1 cellular context compared by ENCODE assay signal in genomic region chr2:172429351-172429968, GRCh38.
TF ChIP-seq lines count a peak whose summit lies in the region.

No MANE protein-coding gene starts in this region.

TF ChIP-seq in HepG2, 621 proteins besides CTCF, POLR2A, EP300 and RAD21 (continued from another document):
- TF ChIP-seq ZNF646 (CRISPR knock-in tag; IDR thresholded peaks at IDR 0.05) (no peak), SMC3 (IDR thresholded peaks at IDR 0.05; ENCODE audit: low read length) (peak; percentile 21; the same call in 1 of the 2 replicates), BHLHE40 (IDR thresholded peaks at IDR 0.05; ENCODE audit: low read length) (peak; percentile 53; the same call in 1 of the 2 replicates), BCL6 (CRISPR knock-in tag; IDR thresholded peaks at IDR 0.05) (peak; percentile 41; the same call in 1 of the 2 replicates), PRDM15 (CRISPR knock-in tag; IDR thresholded peaks at IDR 0.05) (no peak), CBFB (CRISPR knock-in tag; IDR thresholded peaks at IDR 0.05) (0 out of 2 replicates have a peak, but pooled peaks have one; percentile 29), AHDC1 (CRISPR knock-in tag; IDR thresholded peaks at IDR 0.05; ENCODE audit: borderline replicate concordance) (0 out of 2 replicates have a peak, but pooled peaks have one; percentile 0), ATF7-NPFF (CRISPR knock-in tag; IDR thresholded peaks at IDR 0.05; ENCODE audit: low read depth) (0 out of 2 replicates have a peak, but pooled peaks have one; percentile 47), USF2 (IDR thresholded peaks at IDR 0.05; ENCODE audit: low read depth, low read length) (no peak; the same call in 1 of the 2 replicates), USF2 (CRISPR knock-in tag; IDR thresholded peaks at IDR 0.05; ENCODE audit: borderline replicate concordance) (peak; percentile 67; the same call in 1 of the 2 replicates), FOXA3 (CRISPR knock-in tag; IDR thresholded peaks at IDR 0.05) (0 out of 2 replicates have a peak, but pooled peaks have one; percentile 5), MED1 (CRISPR knock-in tag; IDR thresholded peaks at IDR 0.05) (0 out of 2 replicates have a peak, but pooled peaks have one; percentile 4), ZNF264 (CRISPR knock-in tag; IDR thresholded peaks at IDR 0.05) (no peak), NFATC3 (CRISPR knock-in tag; IDR thresholded peaks at IDR 0.05) (no peak), BCL3 (CRISPR knock-in tag; IDR thresholded peaks at IDR 0.05) (peak; percentile 52; the same call in 1 of the 2 replicates), SIN3A (IDR thresholded peaks at IDR 0.05; ENCODE audit: borderline replicate concordance, low read depth, low read length) (0 out of 2 replicates have a peak, but pooled peaks have one; percentile 12), ZNF124 (CRISPR knock-in tag; IDR thresholded peaks at IDR 0.05) (no peak), SOX6 (IDR thresholded peaks at IDR 0.05) (no peak), SOX6 (CRISPR knock-in tag; IDR thresholded peaks at IDR 0.05) (0 out of 2 replicates have a peak, but pooled peaks have one; percentile 9), ZNF367 (CRISPR knock-in tag; IDR thresholded peaks at IDR 0.05; ENCODE audit: borderline replicate concordance) (no peak)
TF ChIP-seq in HepG2: peak in this region for 14.
